ENCODE assay signal across 7 cellular contexts in genomic region chr20:11917663-11918062, GRCh38. TPM values are rescaled to one million over a fixed set of nuclear protein-coding genes. Genes with fewer than 3 reads are reported as not detected.
DNase-seq lines count a peak whose midpoint lies in the region; ATAC-seq lines count a peak whose summit lies in the region.

Gene BTBD3 (plus strand): TSS chr20:11917893. CDS start chr20:11918276, 383 bp downstream.

- no peaks in the 10 kb centered on the region for H3K36me3 Mint-ChIP-seq in naive thymus-derived CD4-positive, alpha-beta T cell

- peaks cover 4 to 24% (median 10%) of the 10 kb centered on the region in 7 donors for H3K4me1 Mint-ChIP-seq in naive thymus-derived CD4-positive, alpha-beta T cell

- H3K27me3 ChIP-seq in naive thymus-derived CD4-positive, alpha-beta T cell (ENCODE audit: control insufficient read depth in 2 of 2, insufficient read depth in 2 of 2, low read length in 2 of 2), result no peaks in the 10 kb centered on the region

- H3K9me3 ChIP-seq in naive thymus-derived CD4-positive, alpha-beta T cell (ENCODE audit: control insufficient read depth in 2 of 3, low read length in 3 of 3), result no peaks in the 10 kb centered on the region

- H3K9me3 Mint-ChIP-seq in naive thymus-derived CD4-positive, alpha-beta T cell, result no peaks in the 10 kb centered on the region

- H3K4me1 ChIP-seq in naive thymus-derived CD4-positive, alpha-beta T cell (ENCODE audit: control insufficient read depth in 2 of 2, insufficient read depth in 2 of 2, low read length in 2 of 2), result no peaks in the 10 kb centered on the region

- H3K27ac ChIP-seq in naive thymus-derived CD4-positive, alpha-beta T cell (ENCODE audit: low read depth, low read length), result no peak within 1 kb of the TSS

- peak within 1 kb of the TSS in 9 of 10 donors; percentile 10 to 77 (median 46) for H3K4me3 Mint-ChIP-seq in naive thymus-derived CD4-positive, alpha-beta T cell

- H3K27ac Mint-ChIP-seq in naive thymus-derived CD4-positive, alpha-beta T cell, result peak within 1 kb of the TSS in 4 of 9 donors; percentile 3 to 69 (median 28)

- H3K27me3 Mint-ChIP-seq in naive thymus-derived CD4-positive, alpha-beta T cell, result no peaks in the 10 kb centered on the region

- DNase-seq in SHP77 (lab: John Stamatoyannopoulos, UW), result peak; percentile 93 to 95
- peak; percentile 52 for DNase-seq in fibroblast of gingiva (ENCODE audit: low read depth)
- peak in 2 of 9 donors; percentile 4 to 5 for DNase-seq in naive thymus-derived CD4-positive, alpha-beta T cell
- DNase-seq in SIG-M5 treated with dmso at 0.1 percent for 504 hours (lab: John Stamatoyannopoulos, UW; ENCODE audit: unreplicated experiment), result no peak

- ATAC-seq in GM19023 (IDR thresholded peaks at IDR 0.05; ENCODE audit: unreplicated experiment), result peak; percentile 92
- peak; percentile 90 for ATAC-seq in HG03432 (IDR thresholded peaks at IDR 0.05; ENCODE audit: unreplicated experiment)
- peak; percentile 36 for ATAC-seq in naive thymus-derived CD4-positive, alpha-beta T cell
- no peak for ATAC-seq in HG02642 (IDR thresholded peaks at IDR 0.05; ENCODE audit: poor library complexity, unreplicated experiment)

- intact Hi-C loops in naive thymus-derived CD4-positive, alpha-beta T cell (cut with micrococcal nuclease), result no loop called here

- no peak within 1 kb of the TSS for H3K4me3 ChIP-seq in naive thymus-derived CD4-positive, alpha-beta T cell (ENCODE audit: low read length)

- POLR2A ChIA-PET in naive thymus-derived CD4-positive, alpha-beta T cell (lab: Charles Lee), result no interaction called here

- no peaks in the 10 kb centered on the region for H3K36me3 ChIP-seq in naive thymus-derived CD4-positive, alpha-beta T cell (ENCODE audit: control insufficient read depth in 2 of 3, insufficient read depth in 3 of 3, low read length in 3 of 3)

- CTCF ChIA-PET in naive thymus-derived CD4-positive, alpha-beta T cell (lab: Charles Lee), result no interaction called here

RNA-seq across cellular contexts. Expression of gene BTBD3, which starts in this region (rescaled TPM):
- 1 to 10 TPM; 1.6 to 6.1 (median 3.0) TPM for total RNA-seq in naive thymus-derived CD4-positive, alpha-beta T cell
- 1 to 10 TPM; 1.8 to 2.0 TPM for polyA plus RNA-seq in naive thymus-derived CD4-positive, alpha-beta T cell
